21 cellular contexts compared by ENCODE assay signal in genomic region chr11:122330466-122330865, GRCh38.
"Had no signal": no experiment of that assay in that cellular context is flagged by ENCODE, and none has a peak within 500 bp of the region (broad histone marks: within the 10 kb centered on the region; RNA-seq: fewer than 3 reads in every experiment).

No MANE protein-coding gene starts in this region.

- H3K9me3 ChIP-seq: esophagus squamous epithelium, pancreas, right lobe of liver, suprapubic skin, transverse colon, upper lobe of right lung, uterus had no signal

- DNase-seq: dermis blood vessel endothelial cell; effector memory CD4-positive, alpha-beta T cell; erythroblast; esophagus squamous epithelium; head of caudate nucleus; natural killer cell; occipital lobe; pancreas; retina; right lobe of liver; small intestine; stimulated activated CD4-positive, alpha-beta T cell treated with anti-CD3 and anti-CD28 coated beads, Interleukin-15, amount 100 ng/mL, for 24 hours; stimulated activated CD4-positive, alpha-beta T cell treated with anti-CD3 and anti-CD28 coated beads, Interleukin-2, amount 100 ng/mL, for 48 hours; stimulated activated naive B cell treated with anti-CD40 and anti-IgM and Interleukin-4, amounts not matched to agents 10 μg/mL and 1 μg/mL and 100 μg/mL, for 72 hours; stimulated activated naive CD8-positive, alpha-beta T cell treated with anti-CD3 and anti-CD28 coated beads, Interleukin-15, amount 100 ng/mL, for 72 hours; transverse colon; upper lobe of right lung; uterus had no signal

- H3K27me3 Mint-ChIP-seq: stimulated activated naive CD8-positive, alpha-beta T cell treated with anti-CD3 and anti-CD28 coated beads, Interleukin-15, amount 100 ng/mL, for 72 hours had no signal

- H3K27ac Mint-ChIP-seq: memory B cell; natural killer cell; stimulated activated naive B cell treated with anti-CD40 and anti-IgM and Interleukin-4, amounts not matched to agents 10 μg/mL and 1 μg/mL and 100 μg/mL, for 72 hours; stimulated activated naive CD8-positive, alpha-beta T cell treated with anti-CD3 and anti-CD28 coated beads, Interleukin-15, amount 100 ng/mL, for 72 hours had no signal

- H3K27ac ChIP-seq: coronary artery, esophagus squamous epithelium, pancreas, right lobe of liver, suprapubic skin, transverse colon, upper lobe of right lung, uterus had no signal

- H3K4me1 Mint-ChIP-seq: memory B cell; natural killer cell; stimulated activated naive B cell treated with anti-CD40 and anti-IgM and Interleukin-4, amounts not matched to agents 10 μg/mL and 1 μg/mL and 100 μg/mL, for 72 hours; stimulated activated naive CD8-positive, alpha-beta T cell treated with anti-CD3 and anti-CD28 coated beads, Interleukin-15, amount 100 ng/mL, for 72 hours had no signal

- H3K4me1 ChIP-seq: esophagus squamous epithelium, pancreas, right lobe of liver, suprapubic skin, transverse colon, upper lobe of right lung, uterus had no signal

- H3K36me3 Mint-ChIP-seq: memory B cell; natural killer cell; stimulated activated naive B cell treated with anti-CD40 and anti-IgM and Interleukin-4, amounts not matched to agents 10 μg/mL and 1 μg/mL and 100 μg/mL, for 72 hours had no signal

- H3K4me3 Mint-ChIP-seq: memory B cell; natural killer cell; stimulated activated naive B cell treated with anti-CD40 and anti-IgM and Interleukin-4, amounts not matched to agents 10 μg/mL and 1 μg/mL and 100 μg/mL, for 72 hours; stimulated activated naive CD8-positive, alpha-beta T cell treated with anti-CD3 and anti-CD28 coated beads, Interleukin-15, amount 100 ng/mL, for 72 hours had no signal

- ATAC-seq: natural killer cell; pancreas; stimulated activated naive B cell treated with anti-CD40 and anti-IgM and Interleukin-4, amounts not matched to agents 10 μg/mL and 1 μg/mL and 100 μg/mL, for 72 hours; stimulated activated naive CD8-positive, alpha-beta T cell treated with anti-CD3 and anti-CD28 coated beads, Interleukin-15, amount 100 ng/mL, for 72 hours; upper lobe of right lung had no signal

- H3K9me3 Mint-ChIP-seq: natural killer cell; stimulated activated naive B cell treated with anti-CD40 and anti-IgM and Interleukin-4, amounts not matched to agents 10 μg/mL and 1 μg/mL and 100 μg/mL, for 72 hours; stimulated activated naive CD8-positive, alpha-beta T cell treated with anti-CD3 and anti-CD28 coated beads, Interleukin-15, amount 100 ng/mL, for 72 hours had no signal

- H3K27me3 ChIP-seq: esophagus squamous epithelium, pancreas, right lobe of liver, suprapubic skin, transverse colon, upper lobe of right lung, uterus had no signal
